ENCODE assay signal across 12 cellular contexts in the genomic region with DNA sequence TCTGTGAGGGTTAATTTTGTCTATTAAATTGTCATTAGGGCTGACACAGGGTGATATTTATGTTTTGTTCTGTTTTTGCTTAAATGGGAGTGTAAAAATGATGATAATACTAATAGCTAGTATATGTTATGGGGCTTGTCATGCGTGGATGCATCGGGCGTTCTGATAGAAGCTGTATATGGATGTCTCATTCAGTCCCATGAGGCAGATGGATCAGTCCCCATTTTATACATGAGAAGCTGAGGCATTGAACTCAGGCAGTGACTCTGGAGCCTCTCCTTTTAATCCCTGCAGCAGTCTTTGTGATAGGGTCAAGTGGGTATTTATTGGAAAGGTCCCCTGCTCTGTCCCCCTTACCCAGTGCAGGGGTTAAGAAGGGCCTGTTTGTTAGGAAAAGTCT. TPM values are rescaled to one million over a fixed set of nuclear protein-coding genes. Genes with fewer than 3 reads are reported as not detected.
DNase-seq lines count a peak whose midpoint lies in the region; ATAC-seq and TF ChIP-seq lines count a peak whose summit lies in the region.
"Had no signal": no experiment of that assay in that cellular context is flagged by ENCODE, and none has a peak within 500 bp of the region (broad histone marks: within the 10 kb centered on the region; RNA-seq: fewer than 3 reads in every experiment).

No MANE protein-coding gene starts in this region.

- POLR2A ChIA-PET in CD8-positive, alpha-beta memory T cell (lab: Charles Lee) = no interaction called here

- DNase-seq in CD8-positive, alpha-beta memory T cell = no peak
- DNase-seq in SK-N-DZ (ENCODE audit: low spot score) = peak; percentile 64
- DNase-seq in NOMO-1 treated with dmso at 0.1 percent for 144 hours (lab: John Stamatoyannopoulos, UW; ENCODE audit: unreplicated experiment) = no peak
- no peak for DNase-seq in NCI-H187 (lab: John Stamatoyannopoulos, UW)
- DNase-seq in NCI-H128 (lab: John Stamatoyannopoulos, UW; ENCODE audit: unreplicated experiment) = no peak
- DNase-seq: activated effector memory CD4-positive, alpha-beta T cell treated with Interleukin-2 at 50 U/mL for 16 hours; CD8-positive, alpha-beta T cell; MG63; NCI-H446 had no signal

- TF ChIP-seq CTCF in gastroesophageal sphincter (IDR thresholded peaks at IDR 0.05) = no peak

- no peak overlapping the region for H3K4me3 ChIP-seq in CD8-positive, alpha-beta memory T cell (ENCODE audit: low read length)
- no peak overlapping the region for H3K4me3 ChIP-seq in gastroesophageal sphincter
- H3K4me3 ChIP-seq in rectal smooth muscle tissue (ENCODE audit: low read length) = no peak overlapping the region
- H3K4me3 ChIP-seq: MG63 had no signal

- H3K36me3 ChIP-seq in CD8-positive, alpha-beta memory T cell (ENCODE audit: insufficient read depth, low read length) = no peaks in the 10 kb centered on the region
- H3K36me3 ChIP-seq in gastroesophageal sphincter = no peaks in the 10 kb centered on the region
- H3K36me3 ChIP-seq in rectal smooth muscle tissue (ENCODE audit: control insufficient read depth, insufficient read depth, low read length) = peaks cover 3% of the 10 kb centered on the region
- H3K36me3 ChIP-seq: MG63 had no signal

- H3K4me1 Mint-ChIP-seq in CD8-positive, alpha-beta memory T cell = peaks cover 83 to 90% (median 85%) of the 10 kb centered on the region in 3 donors

- TF ChIP-seq EP300 in gastroesophageal sphincter (IDR thresholded peaks at IDR 0.05) = no peak

- no peaks in the 10 kb centered on the region for H3K9me3 ChIP-seq in CD8-positive, alpha-beta memory T cell (ENCODE audit: low read length)
- no peaks in the 10 kb centered on the region for H3K9me3 ChIP-seq in gastroesophageal sphincter
- H3K9me3 ChIP-seq: MG63 had no signal

- no peaks in the 10 kb centered on the region for H3K27me3 ChIP-seq in CD8-positive, alpha-beta memory T cell (ENCODE audit: insufficient read depth, low read length, poor library complexity, severe bottlenecking)
- H3K27me3 ChIP-seq in gastroesophageal sphincter (no peaks in the 10 kb centered on the region), rectal smooth muscle tissue (ENCODE audit: control insufficient read depth, insufficient read depth, low read length) (no peaks in the 10 kb centered on the region)
- H3K27me3 ChIP-seq: MG63 had no signal

- peak overlapping the region; percentile 95 to 100 (median 100) for H3K27ac Mint-ChIP-seq in CD8-positive, alpha-beta memory T cell
- H3K27ac Mint-ChIP-seq: CD8-positive, alpha-beta T cell had no signal

- CTCF ChIA-PET in CD8-positive, alpha-beta memory T cell (lab: Charles Lee) = interaction anchor here (0.6 to 2.2 kb wide), 2 partner anchors 43 to 160 kb away, joined by 3 to 7 read pairs; a partner anchor contains a TSS

- no peak overlapping the region for H3K27ac ChIP-seq in CD8-positive, alpha-beta memory T cell (ENCODE audit: low read depth, low read length)
- H3K27ac ChIP-seq in gastroesophageal sphincter (peak overlapping the region; percentile 81 to 95 (median 94)), rectal smooth muscle tissue (ENCODE audit: low read depth, low read length) (peak overlapping the region; percentile 88)

- H3K4me1 ChIP-seq in CD8-positive, alpha-beta memory T cell (ENCODE audit: insufficient read depth, low read length) = peaks cover 62% of the 10 kb centered on the region
- peaks cover 43 to 83% (median 67%) of the 10 kb centered on the region in 3 donors for H3K4me1 ChIP-seq in gastroesophageal sphincter
- H3K4me1 ChIP-seq in rectal smooth muscle tissue (ENCODE audit: control insufficient read depth, insufficient read depth, low read length) = peaks cover 73% of the 10 kb centered on the region

- H3K4me3 Mint-ChIP-seq in CD8-positive, alpha-beta memory T cell = peak overlapping the region in 6 of 7 donors; percentile 7 to 88 (median 48)
- H3K4me3 Mint-ChIP-seq: CD8-positive, alpha-beta T cell had no signal

- ATAC-seq in gastroesophageal sphincter = no peak
- ATAC-seq: CD8-positive, alpha-beta T cell; HCT116 had no signal

- peak overlapping the region; percentile 6 for H3K9ac ChIP-seq in rectal smooth muscle tissue (ENCODE audit: low read length)

- TF ChIP-seq POLR2A in gastroesophageal sphincter (IDR thresholded peaks at IDR 0.05) = no peak

- H3K36me3 Mint-ChIP-seq in CD8-positive, alpha-beta memory T cell = peaks cover 0 to 10% (median 6%) of the 10 kb centered on the region in 3 donors

- peaks cover 0 to 2% (median 0%) of the 10 kb centered on the region in 5 donors for H3K9me3 Mint-ChIP-seq in CD8-positive, alpha-beta memory T cell
- H3K9me3 Mint-ChIP-seq: CD8-positive, alpha-beta T cell had no signal

- WGBS in gastroesophageal sphincter (ENCODE audit: low coverage in 1 of 2), 2 donors = 0 to 42% methylated on average over 1 to 3 of the region's 3 CpGs

- H3K27me3 Mint-ChIP-seq in CD8-positive, alpha-beta memory T cell = no peaks in the 10 kb centered on the region

RNA-seq across cellular contexts. Expression of a gene that starts 46.1 kb away (rescaled TPM):
- total RNA-seq in CD8-positive, alpha-beta memory T cell = 10 to 100 TPM; 24.0 to 28.4 TPM
- polyA plus RNA-seq in CD8-positive, alpha-beta memory T cell = 44.3 TPM
- polyA plus RNA-seq in SK-N-DZ (2014; cell fraction: cytosol; rRNA removed) = 4.8 and 5.1 TPM in 2 replicates
- polyA plus RNA-seq in SK-N-DZ (2014; cell fraction: nucleus; rRNA removed) = 3.1 and 4.1 TPM in 2 replicates
- 10 to 100 TPM; 10.1 to 25.3 (median 23.4) TPM for total RNA-seq in gastroesophageal sphincter
